ENCODE assay signal across 18 cellular contexts in genomic region chr11:47656284-47656915, GRCh38. TPM values are rescaled to one million over a fixed set of nuclear protein-coding genes. Genes with fewer than 3 reads are reported as not detected.
DNase-seq lines count a peak whose midpoint lies in the region; ATAC-seq lines count a peak whose summit lies in the region.
"Had no signal": no experiment of that assay in that cellular context is flagged by ENCODE, and none has a peak within 500 bp of the region (broad histone marks: within the 10 kb centered on the region; RNA-seq: fewer than 3 reads in every experiment).

No MANE protein-coding gene starts in this region.

- H3K27me3 ChIP-seq in mesendoderm (ENCODE audit: insufficient read depth, low read length, poor library complexity): no peaks in the 10 kb centered on the region
- H3K27me3 ChIP-seq: BLaER1 treated with 17β-estradiol and CSF1 and Interleukin-3, amounts not matched to agents 10 nM and 100 nM; SJSA1 had no signal

- H4K5ac ChIP-seq in mesendoderm (ENCODE audit: low read length): no peak overlapping the region

- no peaks in the 10 kb centered on the region for H3K36me3 ChIP-seq in mesendoderm (ENCODE audit: control insufficient read depth, insufficient read depth, low read length)
- H3K36me3 ChIP-seq: BLaER1 treated with 17β-estradiol and CSF1 and Interleukin-3, amounts not matched to agents 10 nM and 100 nM; SJSA1 had no signal

- H3K27ac ChIP-seq in mesendoderm (ENCODE audit: low read depth, low read length): no peak overlapping the region
- H3K27ac ChIP-seq: BLaER1 treated with 17β-estradiol and CSF1 and Interleukin-3, amounts not matched to agents 10 nM and 100 nM; SJSA1 had no signal

- no peak overlapping the region for H3K4me3 ChIP-seq in mesendoderm (ENCODE audit: low read length)
- H3K4me3 ChIP-seq: BLaER1 treated with 17β-estradiol and CSF1 and Interleukin-3, amounts not matched to agents 10 nM and 100 nM; SJSA1 had no signal

- no peak overlapping the region for H3K56ac ChIP-seq in mesendoderm (ENCODE audit: low read length)

- H2BK15ac ChIP-seq in mesendoderm (replicated peaks; ENCODE audit: low read depth): no peak overlapping the region

- DNase-seq in NCI-H2171 treated with DMSO at 0.1 percent for 48 hours (lab: John Stamatoyannopoulos, UW) (peak; percentile 13), NCI-H2171 (lab: John Stamatoyannopoulos, UW) (no peak), NCI-H446 treated with DMSO at 0.1 percent for 48 hours (lab: John Stamatoyannopoulos, UW) (peak; percentile 62), cerebellum (ENCODE audit: low spot score) (peak; percentile 91), mesendoderm (peak; percentile 54), DMS79 (lab: John Stamatoyannopoulos, UW) (no peak), NAMALWA (ENCODE audit: low spot score) (no peak)
- DNase-seq: 8988T; CD8-positive, alpha-beta T cell; GF-D8; H7; MV-4-11; NCI-H1694 treated with DMSO at 0.1 percent for 48 hours; NCI-H510A treated with DMSO at 0.1 percent for 48 hours; NCI-H774 had no signal

- ATAC-seq in HG03280 (IDR thresholded peaks at IDR 0.05; ENCODE audit: unreplicated experiment): no peak
- ATAC-seq: CD8-positive, alpha-beta T cell had no signal

- no CpG with 5 or more reads among the region's 6 CpGs for WGBS in mesendoderm (ENCODE audit: extremely low coverage, insufficient coverage, low lambda C conversion rate)

- H3K23ac ChIP-seq in mesendoderm (ENCODE audit: low read length): no peak overlapping the region

- no peak overlapping the region for H3K4ac ChIP-seq in mesendoderm (ENCODE audit: low read depth, low read length)

- H4K8ac ChIP-seq in mesendoderm (ENCODE audit: low read depth, low read length): no peak overlapping the region

- H3K9ac ChIP-seq in mesendoderm (ENCODE audit: low read length): no peak overlapping the region
- H3K9ac ChIP-seq: BLaER1 treated with 17β-estradiol and CSF1 and Interleukin-3, amounts not matched to agents 10 nM and 100 nM had no signal

- no peaks in the 10 kb centered on the region for H3K4me1 ChIP-seq in mesendoderm (ENCODE audit: control insufficient read depth, low read depth, low read length)
- H3K4me1 ChIP-seq: BLaER1 treated with 17β-estradiol and CSF1 and Interleukin-3, amounts not matched to agents 10 nM and 100 nM; SJSA1 had no signal

- no peak overlapping the region for H3K18ac ChIP-seq in mesendoderm (ENCODE audit: low read length)

- H2BK5ac ChIP-seq in mesendoderm (ENCODE audit: low read length): no peak overlapping the region

- no peak overlapping the region for H3K4me2 ChIP-seq in mesendoderm (ENCODE audit: low read length)
- H3K4me2 ChIP-seq: BLaER1 treated with 17β-estradiol and CSF1 and Interleukin-3, amounts not matched to agents 10 nM and 100 nM had no signal

- no peaks in the 10 kb centered on the region for H3K79me1 ChIP-seq in mesendoderm (ENCODE audit: low read length)

- H2BK120ac ChIP-seq in mesendoderm (ENCODE audit: low read depth, low read length): no peak overlapping the region

- no peak overlapping the region for H2AK5ac ChIP-seq in mesendoderm (ENCODE audit: low read length)

- no peaks in the 10 kb centered on the region for H3K79me2 ChIP-seq in mesendoderm (ENCODE audit: control insufficient read depth, insufficient read depth, low read length)

RNA-seq across cellular contexts. Expression of gene MTCH2, which starts 14.0 kb away (rescaled TPM):
- total RNA-seq in cerebellum: 57.7 TPM
- 140 TPM for polyA plus RNA-seq in mesendoderm (2013, experiment 1 of 2)
- polyA plus RNA-seq in mesendoderm (2013, experiment 2 of 2): 139 TPM

RNA-seq across cellular contexts. Expression of gene AGBL2, which starts 58.8 kb away (rescaled TPM):
- total RNA-seq in cerebellum: 3.6 TPM
- polyA plus RNA-seq in mesendoderm (2013, experiment 1 of 2): 1.6 TPM
- polyA plus RNA-seq in mesendoderm (2013, experiment 2 of 2): 1.7 TPM

Comparison
In these comparisons a context has a peak if more than half of its experiments do, and no peak if none do; other contexts are left out.
1. DNase-seq: peak in NCI-H2171 treated with DMSO at 0.1 percent for 48 hours (single experiment), NCI-H446 treated with DMSO at 0.1 percent for 48 hours (single experiment), cerebellum (single experiment) and mesendoderm (single experiment); none in NCI-H2171 (single experiment), DMS79 (single experiment) and NAMALWA (single experiment).